15 cellular contexts compared by ENCODE assay signal in genomic region chr5:83450183-83450839, GRCh38. TPM values are rescaled to one million over a fixed set of nuclear protein-coding genes. Genes with fewer than 3 reads are reported as not detected.
DNase-seq lines count a peak whose midpoint lies in the region; ATAC-seq and TF ChIP-seq lines count a peak whose summit lies in the region.
"Had no signal": no experiment of that assay in that cellular context is flagged by ENCODE, and none has a peak within 500 bp of the region (broad histone marks: within the 10 kb centered on the region; RNA-seq: fewer than 3 reads in every experiment).

No MANE protein-coding gene starts in this region.

- H3K4me1 Mint-ChIP-seq in neural progenitor cell, result peaks cover 2% of the 10 kb centered on the region
- H3K4me1 Mint-ChIP-seq: activated T-helper 17 cell treated with anti-CD3 and anti-CD28 coated beads, Interleukin-2, amount 50 U/mL, for 72 hours had no signal

- H3K9me2 ChIP-seq in HCT116 (ENCODE audit: insufficient read depth) (no peaks in the 10 kb centered on the region), PC-3 (replicated peaks; ENCODE audit: low read length) (no peaks in the 10 kb centered on the region)

- BruUV-seq in HCT116 (replicated peaks; lab: Mats Ljungman, UMichigan) (no TSS peak), PC-3 (replicated peaks; lab: Mats Ljungman, UMichigan) (no TSS peak)

- H3K36me3 ChIP-seq in HCT116 (ENCODE audit: control insufficient read depth in 1 of 2, insufficient read depth in 2 of 2, low read length in 2 of 2) (no peaks in the 10 kb centered on the region), PC-3 (ENCODE audit: low read depth, low read length) (no peaks in the 10 kb centered on the region), neural progenitor cell (no peaks in the 10 kb centered on the region)
- H3K36me3 ChIP-seq: thyroid gland had no signal

- intact Hi-C loops in HCT116 (cut with micrococcal nuclease) (no loop called here), PC-3 (cut with micrococcal nuclease) (no loop called here)

- no peak overlapping the region for H3K27ac Mint-ChIP-seq in neural progenitor cell
- H3K27ac Mint-ChIP-seq: activated T-helper 17 cell treated with anti-CD3 and anti-CD28 coated beads, Interleukin-2, amount 50 U/mL, for 72 hours had no signal

- POLR2A ChIA-PET in HCT116 (lab: Charles Lee) (no interaction called here), PC-3 (lab: Charles Lee; ENCODE audit: unreplicated experiment) (interaction anchor here (0.6 to 0.7 kb wide), 2 partner anchors 22 to 89 kb away, joined by 3 to 8 read pairs; no protein-coding TSS in a partner anchor)

- H3K27me3 Mint-ChIP-seq in neural progenitor cell (ENCODE audit: insufficient read depth, low read depth), result no peaks in the 10 kb centered on the region

- no peak overlapping the region for H3K27ac ChIP-seq in HCT116 (ENCODE audit: low read depth, low read length)
- peak overlapping the region; percentile 65 for H3K27ac ChIP-seq in PC-3 (ENCODE audit: low read length)
- H3K27ac ChIP-seq in neural progenitor cell, result no peak overlapping the region
- H3K27ac ChIP-seq: thyroid gland, VCaP had no signal

- DNase-seq in HCT116 (ENCODE audit: low read depth, low spot score), result no peak
- DNase-seq in PC-3, result peak; percentile 81
- DNase-seq in epithelial cell of esophagus (ENCODE audit: low read depth), result peak; percentile 78
- no peak for DNase-seq in neural progenitor cell (ENCODE audit: low spot score)
- DNase-seq in NCI-H2171 treated with DMSO at 0.1 percent for 48 hours (lab: John Stamatoyannopoulos, UW), result no peak
- no peak for DNase-seq in NCI-H82 (lab: John Stamatoyannopoulos, UW)
- DNase-seq: DMS153, islet precursor cell, midbrain, NCI-H2081 treated with DMSO at 0.1 percent for 48 hours, thyroid gland had no signal

- H3K79me2 ChIP-seq in HCT116 (ENCODE audit: insufficient read depth, low read length), result no peaks in the 10 kb centered on the region
- H3K79me2 ChIP-seq in PC-3 (ENCODE audit: low read length), result no peaks in the 10 kb centered on the region
- no peaks in the 10 kb centered on the region for H3K79me2 ChIP-seq in neural progenitor cell (ENCODE audit: low read depth)

- H4K20me1 ChIP-seq in HCT116 (ENCODE audit: insufficient read depth), result no peaks in the 10 kb centered on the region
- no peaks in the 10 kb centered on the region for H4K20me1 ChIP-seq in PC-3 (ENCODE audit: low read length)
- H4K20me1 ChIP-seq in neural progenitor cell (ENCODE audit: low read depth), result no peaks in the 10 kb centered on the region

- H3K9ac ChIP-seq in HCT116 (ENCODE audit: low read length) (no peak overlapping the region), PC-3 (ENCODE audit: low read length) (no peak overlapping the region; the same call in 1 of the 2 replicates), neural progenitor cell (no peak overlapping the region)

- CTCF ChIA-PET in HCT116 (lab: Charles Lee), result no interaction called here
- CTCF ChIA-PET in PC-3 (lab: Charles Lee), result interaction anchor here (0.9 kb wide), 1 partner anchor 113 kb away, joined by 5 read pairs; no protein-coding TSS in a partner anchor

- ATAC-seq in HCT116 (peak; percentile 69; the same call in 1 of the 2 replicates), PC-3 (peak; percentile 100), HG03039 (IDR thresholded peaks at IDR 0.05; ENCODE audit: unreplicated experiment) (no peak)
- ATAC-seq: activated T-helper 17 cell treated with anti-CD3 and anti-CD28 coated beads, Interleukin-2, amount 50 U/mL, for 72 hours had no signal

- H3K4me3 ChIP-seq in HCT116 (replicated peaks in 1 of 2; ENCODE audit: low read depth in 1 of 2, low read length in 2 of 2) (no peak overlapping the region), PC-3 (ENCODE audit: low read length) (peak overlapping the region; percentile 37; the same call in 1 of the 2 replicates), epithelial cell of esophagus (ENCODE audit: low read length) (no peak overlapping the region), neural progenitor cell (no peak overlapping the region)
- H3K4me3 ChIP-seq: smooth muscle cell, thyroid gland had no signal

- peaks cover 18% of the 10 kb centered on the region for H3K9me3 Mint-ChIP-seq in neural progenitor cell

- TF ChIP-seq POLR2A in HCT116 (IDR thresholded peaks at IDR 0.05; ENCODE audit: borderline replicate concordance, extremely low read depth, insufficient read depth, insufficient read length), result no peak

- no peak overlapping the region for H3K4me2 ChIP-seq in HCT116 (ENCODE audit: low read length)
- peak overlapping the region; percentile 73 for H3K4me2 ChIP-seq in PC-3 (ENCODE audit: low read length)
- no peak overlapping the region for H3K4me2 ChIP-seq in neural progenitor cell
- H3K4me2 ChIP-seq: smooth muscle cell had no signal

- no peak for TF ChIP-seq CTCF in HCT116 (IDR thresholded peaks at IDR 0.05 in 2 of 3, conservative IDR thresholded peaks at IDR 0.05 in 1 of 3; ENCODE audit: borderline replicate concordance in 1 of 3, insufficient read depth in 1 of 3, low read depth in 2 of 3, low read length in 2 of 3)
- TF ChIP-seq CTCF in PC-3 (conservative IDR thresholded peaks at IDR 0.05; ENCODE audit: low read depth, low read length), result no peak
- no peak for TF ChIP-seq CTCF in epithelial cell of esophagus (IDR thresholded peaks at IDR 0.05; ENCODE audit: insufficient read depth, low read depth, low read length, missing control alignments)
- no peak for TF ChIP-seq CTCF in neural progenitor cell (IDR thresholded peaks at IDR 0.05)

- H3K4me3 Mint-ChIP-seq in neural progenitor cell, result no peak overlapping the region
- H3K4me3 Mint-ChIP-seq: activated T-helper 17 cell treated with anti-CD3 and anti-CD28 coated beads, Interleukin-2, amount 50 U/mL, for 72 hours had no signal

- H3K4me1 ChIP-seq in HCT116 (ENCODE audit: control insufficient read depth in 1 of 2, insufficient read depth in 2 of 2, low read length in 2 of 2) (peaks cover 0 to 8% of the 10 kb centered on the region in 2 experiments; a peak in 2 of 4 replicates), PC-3 (ENCODE audit: insufficient read depth, low read length) (peaks cover 14% of the 10 kb centered on the region), neural progenitor cell (no peaks in the 10 kb centered on the region)
- H3K4me1 ChIP-seq: thyroid gland had no signal

- H3K9me3 ChIP-seq in HCT116 (ENCODE audit: control insufficient read depth in 1 of 2, insufficient read depth in 1 of 2, low read depth in 1 of 2, low read length in 2 of 2), result peaks cover 0 to 6% of the 10 kb centered on the region in 2 experiments; a peak in 1 of 4 replicates
- H3K9me3 ChIP-seq in PC-3 (ENCODE audit: low read length), result 0 out of 2 replicates have a peak, but pooled peaks cover 9% of the 10 kb centered on the region
- H3K9me3 ChIP-seq in neural progenitor cell (ENCODE audit: low read depth), result peaks cover 11% of the 10 kb centered on the region
- H3K9me3 ChIP-seq: thyroid gland had no signal

- H3K27me3 ChIP-seq in HCT116 (ENCODE audit: insufficient read depth, low read length) (no peaks in the 10 kb centered on the region), PC-3 (ENCODE audit: low read length) (no peaks in the 10 kb centered on the region), neural progenitor cell (no peaks in the 10 kb centered on the region)
- H3K27me3 ChIP-seq: thyroid gland had no signal

- no peaks in the 10 kb centered on the region for H3F3A ChIP-seq in PC-3 (ENCODE audit: low read length, unreplicated experiment)
- peaks cover 4% of the 10 kb centered on the region for H3F3A ChIP-seq in neural progenitor cell (ENCODE audit: low read depth)

- no peak for TF ChIP-seq RAD21 in HCT116 (IDR thresholded peaks at IDR 0.05; ENCODE audit: low read depth)

- H2AFZ ChIP-seq in HCT116 (ENCODE audit: low read depth, low read length, poor library complexity, severe bottlenecking), result peak overlapping the region; percentile 55
- peak overlapping the region; percentile 65; the same call in 1 of the 2 replicates for H2AFZ ChIP-seq in PC-3 (ENCODE audit: low read length)
- peak overlapping the region; percentile 65 for H2AFZ ChIP-seq in neural progenitor cell (replicated peaks)

- H3K36me3 Mint-ChIP-seq in neural progenitor cell, result no peaks in the 10 kb centered on the region

- RAD21 ChIA-PET in HCT116 (lab: Charles Lee; ENCODE audit: low non-redundant PET in 1 of 2, low total read pairs in 2 of 2, uncharacterized antibody in 2 of 2, unreplicated experiment in 2 of 2), result interaction anchor here in 1 of 2 experiments (0.7 kb wide), 1 partner anchor 31 kb away, joined by 4 read pairs; no protein-coding TSS in a partner anchor

TF ChIP-seq in HCT116, 20 proteins besides CTCF, POLR2A, EP300 and RAD21:
- no peak for TF ChIP-seq FOSL1 (IDR thresholded peaks at IDR 0.05; ENCODE audit: low read depth)

RNA-seq across cellular contexts. Expression of gene VCAN, which starts 21.2 kb away (rescaled TPM):
- total RNA-seq in HCT116 (2021; ENCODE audit: unreplicated experiment), result 49.9 TPM
- polyA plus RNA-seq in HCT116 (2012), result 7.2 and 12.8 TPM in 2 replicates
- total RNA-seq in PC-3 (2014; rRNA removed), result 6.2 and 6.7 TPM in 2 replicates
- total RNA-seq in neural progenitor cell (ENCODE audit: low replicate concordance), result 71.6 and 101 TPM in 2 replicates

Comparison
In these comparisons a context has a peak if more than half of its experiments do, and no peak if none do; other contexts are left out.
1. DNase-seq: peak in PC-3 (single experiment) and epithelial cell of esophagus (single experiment); none in HCT116 (single experiment), neural progenitor cell (single experiment), NCI-H2171 treated with DMSO at 0.1 percent for 48 hours (single experiment) and NCI-H82 (single experiment).
2. Peak in every context shown above with its lines, with median percentiles within 50 percentile points of each other: H2AFZ ChIP-seq.